ENCODE assay signal across 1 cellular context in the genomic region with DNA sequence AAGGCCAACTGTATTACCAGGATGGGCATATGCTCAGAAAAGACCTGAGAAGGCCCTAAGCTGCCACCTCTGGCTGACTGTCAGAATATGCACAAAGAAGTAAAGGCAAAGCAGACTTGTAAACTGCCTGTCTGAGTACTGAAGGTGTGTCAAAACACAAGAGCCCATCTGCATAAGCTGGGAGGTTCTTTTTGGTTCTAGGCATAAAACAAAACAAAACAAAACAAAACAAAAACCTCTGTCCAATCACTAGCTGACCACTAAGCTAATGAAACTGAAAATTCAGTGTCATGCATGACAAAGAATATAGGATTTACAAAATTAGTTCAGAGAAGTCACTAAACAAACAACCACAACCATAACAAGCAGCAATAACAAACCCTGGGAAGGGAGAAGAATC.
TF ChIP-seq lines count a peak whose summit lies in the region.

No MANE protein-coding gene starts in this region.

TF ChIP-seq in GM12878, 131 proteins besides CTCF, POLR2A, EP300 and RAD21 (continued from another document):
- TF ChIP-seq, protein P1, sequence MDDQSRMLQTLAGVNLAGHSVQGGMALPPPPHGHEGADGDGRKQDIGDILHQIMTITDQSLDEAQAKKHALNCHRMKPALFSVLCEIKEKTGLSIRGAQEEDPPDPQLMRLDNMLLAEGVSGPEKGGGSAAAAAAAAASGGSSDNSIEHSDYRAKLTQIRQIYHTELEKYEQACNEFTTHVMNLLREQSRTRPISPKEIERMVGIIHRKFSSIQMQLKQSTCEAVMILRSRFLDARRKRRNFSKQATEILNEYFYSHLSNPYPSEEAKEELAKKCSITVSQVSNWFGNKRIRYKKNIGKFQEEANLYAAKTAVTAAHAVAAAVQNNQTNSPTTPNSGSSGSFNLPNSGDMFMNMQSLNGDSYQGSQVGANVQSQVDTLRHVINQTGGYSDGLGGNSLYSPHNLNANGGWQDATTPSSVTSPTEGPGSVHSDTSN (IDR thresholded peaks at IDR 0.05; ENCODE audit: insufficient replicate concordance, low read depth, low read length) = no peak
- TF ChIP-seq PAX5 (IDR thresholded peaks at IDR 0.05; ENCODE audit: borderline replicate concordance, low read depth, low read length) = no peak
- TF ChIP-seq, protein P2, sequence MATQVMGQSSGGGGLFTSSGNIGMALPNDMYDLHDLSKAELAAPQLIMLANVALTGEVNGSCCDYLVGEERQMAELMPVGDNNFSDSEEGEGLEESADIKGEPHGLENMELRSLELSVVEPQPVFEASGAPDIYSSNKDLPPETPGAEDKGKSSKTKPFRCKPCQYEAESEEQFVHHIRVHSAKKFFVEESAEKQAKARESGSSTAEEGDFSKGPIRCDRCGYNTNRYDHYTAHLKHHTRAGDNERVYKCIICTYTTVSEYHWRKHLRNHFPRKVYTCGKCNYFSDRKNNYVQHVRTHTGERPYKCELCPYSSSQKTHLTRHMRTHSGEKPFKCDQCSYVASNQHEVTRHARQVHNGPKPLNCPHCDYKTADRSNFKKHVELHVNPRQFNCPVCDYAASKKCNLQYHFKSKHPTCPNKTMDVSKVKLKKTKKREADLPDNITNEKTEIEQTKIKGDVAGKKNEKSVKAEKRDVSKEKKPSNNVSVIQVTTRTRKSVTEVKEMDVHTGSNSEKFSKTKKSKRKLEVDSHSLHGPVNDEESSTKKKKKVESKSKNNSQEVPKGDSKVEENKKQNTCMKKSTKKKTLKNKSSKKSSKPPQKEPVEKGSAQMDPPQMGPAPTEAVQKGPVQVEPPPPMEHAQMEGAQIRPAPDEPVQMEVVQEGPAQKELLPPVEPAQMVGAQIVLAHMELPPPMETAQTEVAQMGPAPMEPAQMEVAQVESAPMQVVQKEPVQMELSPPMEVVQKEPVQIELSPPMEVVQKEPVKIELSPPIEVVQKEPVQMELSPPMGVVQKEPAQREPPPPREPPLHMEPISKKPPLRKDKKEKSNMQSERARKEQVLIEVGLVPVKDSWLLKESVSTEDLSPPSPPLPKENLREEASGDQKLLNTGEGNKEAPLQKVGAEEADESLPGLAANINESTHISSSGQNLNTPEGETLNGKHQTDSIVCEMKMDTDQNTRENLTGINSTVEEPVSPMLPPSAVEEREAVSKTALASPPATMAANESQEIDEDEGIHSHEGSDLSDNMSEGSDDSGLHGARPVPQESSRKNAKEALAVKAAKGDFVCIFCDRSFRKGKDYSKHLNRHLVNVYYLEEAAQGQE (IDR thresholded peaks at IDR 0.05; ENCODE audit: low read depth, low read length) = no peak
- no peak for TF ChIP-seq TCF3 (IDR thresholded peaks at IDR 0.05; ENCODE audit: borderline replicate concordance, insufficient read depth, low read depth, low read length)
- no peak for TF ChIP-seq CREB1 (IDR thresholded peaks at IDR 0.05; ENCODE audit: low read depth)
- TF ChIP-seq, protein P3, sequence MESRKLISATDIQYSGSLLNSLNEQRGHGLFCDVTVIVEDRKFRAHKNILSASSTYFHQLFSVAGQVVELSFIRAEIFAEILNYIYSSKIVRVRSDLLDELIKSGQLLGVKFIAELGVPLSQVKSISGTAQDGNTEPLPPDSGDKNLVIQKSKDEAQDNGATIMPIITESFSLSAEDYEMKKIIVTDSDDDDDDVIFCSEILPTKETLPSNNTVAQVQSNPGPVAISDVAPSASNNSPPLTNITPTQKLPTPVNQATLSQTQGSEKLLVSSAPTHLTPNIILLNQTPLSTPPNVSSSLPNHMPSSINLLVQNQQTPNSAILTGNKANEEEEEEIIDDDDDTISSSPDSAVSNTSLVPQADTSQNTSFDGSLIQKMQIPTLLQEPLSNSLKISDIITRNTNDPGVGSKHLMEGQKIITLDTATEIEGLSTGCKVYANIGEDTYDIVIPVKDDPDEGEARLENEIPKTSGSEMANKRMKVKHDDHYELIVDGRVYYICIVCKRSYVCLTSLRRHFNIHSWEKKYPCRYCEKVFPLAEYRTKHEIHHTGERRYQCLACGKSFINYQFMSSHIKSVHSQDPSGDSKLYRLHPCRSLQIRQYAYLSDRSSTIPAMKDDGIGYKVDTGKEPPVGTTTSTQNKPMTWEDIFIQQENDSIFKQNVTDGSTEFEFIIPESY (IDR thresholded peaks at IDR 0.05) = no peak
- no peak for TF ChIP-seq JUNB (IDR thresholded peaks at IDR 0.05)
- no peak for TF ChIP-seq TCF7 (IDR thresholded peaks at IDR 0.05; ENCODE audit: borderline replicate concordance)
- TF ChIP-seq ZSCAN29 (IDR thresholded peaks at IDR 0.05) = no peak
- no peak for TF ChIP-seq YBX1 (IDR thresholded peaks at IDR 0.05)
- TF ChIP-seq POLR2AphosphoS5 (IDR thresholded peaks at IDR 0.05; ENCODE audit: low read length) = no peak
- no peak for TF ChIP-seq MEF2B (IDR thresholded peaks at IDR 0.05; ENCODE audit: partially characterized antibody, poor library complexity, severe bottlenecking)
- TF ChIP-seq IKZF1 (conservative IDR thresholded peaks at IDR 0.05) = no peak
